ENCODE assay signal across 21 cellular contexts in the genomic region with DNA sequence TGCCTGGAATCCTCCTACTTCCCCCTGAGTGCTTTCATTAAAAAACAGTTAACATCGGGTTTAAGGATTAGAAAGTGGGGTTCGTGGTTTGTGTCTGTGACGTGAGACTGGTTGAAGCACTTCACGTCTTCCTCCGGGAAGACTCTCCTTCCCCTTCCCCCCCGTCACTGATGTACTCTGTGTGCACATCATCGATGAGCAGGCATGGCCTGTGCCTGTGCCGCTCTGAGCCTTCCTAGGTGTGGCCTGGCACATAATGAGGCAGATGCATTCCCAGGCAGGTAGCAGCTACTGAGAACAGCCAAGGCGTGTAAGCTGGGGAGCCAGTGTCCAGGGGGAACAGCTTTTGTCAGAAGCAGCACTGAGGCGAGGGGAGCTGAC.
A peak's percentile ranks its signal among the peaks of the same experiment; 100 is the strongest.
DNase-seq lines count a peak whose midpoint lies in the region; ATAC-seq lines count a peak whose summit lies in the region.
"Had no signal": no experiment of that assay in that cellular context is flagged by ENCODE, and none has a peak within 500 bp of the region (broad histone marks: within the 10 kb centered on the region; RNA-seq: fewer than 3 reads in every experiment).

No MANE protein-coding gene starts in this region.

- CTCF ChIA-PET in CD4-positive, alpha-beta memory T cell (lab: Charles Lee; ENCODE audit: partially characterized antibody), result no interaction called here

- ATAC-seq in activated T-helper 17 cell treated with anti-CD3 and anti-CD28 coated beads, Interleukin-2, amount 50 U/mL, for 72 hours (replicated peaks), result no peak
- ATAC-seq in GM21576 (IDR thresholded peaks at IDR 0.05; ENCODE audit: unreplicated experiment), result no peak
- ATAC-seq: A549 had no signal

- peaks cover 3 to 10% (median 4%) of the 10 kb centered on the region in 4 donors for H3K4me1 Mint-ChIP-seq in CD4-positive, alpha-beta memory T cell
- H3K4me1 Mint-ChIP-seq in activated T-helper 17 cell treated with anti-CD3 and anti-CD28 coated beads, Interleukin-2, amount 50 U/mL, for 72 hours, result no peaks in the 10 kb centered on the region

- H3K4me2 ChIP-seq in Karpas-422 (ENCODE audit: low read depth, low read length, poor library complexity, severe bottlenecking) (no peak overlapping the region), neuronal stem cell (ENCODE audit: insufficient read depth, low read length, poor library complexity, severe bottlenecking) (no peak overlapping the region)
- H3K4me2 ChIP-seq: A549 had no signal

- H4K20me1 ChIP-seq in Karpas-422 (ENCODE audit: insufficient read depth, low read depth, low read length), result no peaks in the 10 kb centered on the region

- no peak overlapping the region for H3K27ac ChIP-seq in CD4-positive, alpha-beta memory T cell (ENCODE audit: low read depth, low read length)
- peak overlapping the region; percentile 32 for H3K27ac ChIP-seq in Karpas-422 (ENCODE audit: low read length)
- H3K27ac ChIP-seq in neuronal stem cell (replicated peaks; ENCODE audit: low read length), result no peak overlapping the region
- H3K27ac ChIP-seq: A549, C4-2B had no signal

- no peak overlapping the region for H2AFZ ChIP-seq in Karpas-422 (ENCODE audit: low read length)
- H2AFZ ChIP-seq in neuronal stem cell (ENCODE audit: low read length), result no peak overlapping the region

- H3K9me3 Mint-ChIP-seq in CD4-positive, alpha-beta memory T cell, result peaks cover 0 to 2% (median 0%) of the 10 kb centered on the region in 8 donors
- H3K9me3 Mint-ChIP-seq in activated T-helper 17 cell treated with anti-CD3 and anti-CD28 coated beads, Interleukin-2, amount 50 U/mL, for 72 hours, result no peaks in the 10 kb centered on the region
- H3K9me3 Mint-ChIP-seq: CD8-positive, alpha-beta memory T cell had no signal

- no peaks in the 10 kb centered on the region for H3K27me3 Mint-ChIP-seq in CD4-positive, alpha-beta memory T cell
- no peaks in the 10 kb centered on the region for H3K27me3 Mint-ChIP-seq in activated T-helper 17 cell treated with anti-CD3 and anti-CD28 coated beads, Interleukin-2, amount 50 U/mL, for 72 hours
- H3K27me3 Mint-ChIP-seq: CD8-positive, alpha-beta memory T cell had no signal

- no peak overlapping the region for H3K18ac ChIP-seq in neuronal stem cell (ENCODE audit: low read length)

- WGBS in neuronal stem cell (ENCODE audit: extremely low coverage in 2 of 2, insufficient read length in 2 of 2, insufficient replicate concordance in 1 of 2), 2 donors, result no CpG with 5 or more reads among the region's 10 CpGs

- no peak overlapping the region for H3K4me3 Mint-ChIP-seq in CD4-positive, alpha-beta memory T cell
- H3K4me3 Mint-ChIP-seq in activated T-helper 17 cell treated with anti-CD3 and anti-CD28 coated beads, Interleukin-2, amount 50 U/mL, for 72 hours, result no peak overlapping the region
- H3K4me3 Mint-ChIP-seq: CD8-positive, alpha-beta memory T cell had no signal

- H3K36me3 ChIP-seq in CD4-positive, alpha-beta memory T cell (ENCODE audit: insufficient read depth, low read length), result peaks cover 49% of the 10 kb centered on the region
- no peaks in the 10 kb centered on the region for H3K36me3 ChIP-seq in Karpas-422 (ENCODE audit: insufficient read depth, low read length)
- H3K36me3 ChIP-seq in neuronal stem cell (replicated peaks in 1 of 2; ENCODE audit: control insufficient read depth in 2 of 2, insufficient read depth in 2 of 2, low read length in 2 of 2), result peaks cover 50 to 92% of the 10 kb centered on the region in 2 donors
- H3K36me3 ChIP-seq: HAP-1 had no signal

- no peaks in the 10 kb centered on the region for H3K4me1 ChIP-seq in CD4-positive, alpha-beta memory T cell (ENCODE audit: insufficient read depth, low read length)
- H3K4me1 ChIP-seq in Karpas-422 (ENCODE audit: low read length) (peaks cover 77% of the 10 kb centered on the region), neuronal stem cell (ENCODE audit: control insufficient read depth in 2 of 2, insufficient read depth in 1 of 2, low read depth in 1 of 2, low read length in 2 of 2) (peaks cover 2 to 10% of the 10 kb centered on the region in 2 donors)
- H3K4me1 ChIP-seq: HAP-1 had no signal

- peak overlapping the region; percentile 22 for H3K23ac ChIP-seq in neuronal stem cell (ENCODE audit: low read depth, low read length, poor library complexity)

- H3K27ac Mint-ChIP-seq in CD4-positive, alpha-beta memory T cell, result peak overlapping the region in 4 of 7 donors; percentile 11 to 69 (median 46)
- peak overlapping the region; percentile 52 for H3K27ac Mint-ChIP-seq in activated T-helper 17 cell treated with anti-CD3 and anti-CD28 coated beads, Interleukin-2, amount 50 U/mL, for 72 hours

- no peaks in the 10 kb centered on the region for H3K9me3 ChIP-seq in CD4-positive, alpha-beta memory T cell (ENCODE audit: control insufficient read depth in 1 of 2, low read length in 2 of 2)
- no peaks in the 10 kb centered on the region for H3K9me3 ChIP-seq in Karpas-422 (ENCODE audit: low read length)
- H3K9me3 ChIP-seq in neuronal stem cell (replicated peaks in 1 of 2; ENCODE audit: control insufficient read depth in 2 of 2, insufficient read depth in 1 of 2, low read depth in 1 of 2, low read length in 2 of 2), result no peaks in the 10 kb centered on the region
- H3K9me3 ChIP-seq: A549, HAP-1 had no signal

- no peaks in the 10 kb centered on the region for H3K79me2 ChIP-seq in Karpas-422 (ENCODE audit: low read length)

- no peaks in the 10 kb centered on the region for H3K9me2 ChIP-seq in Karpas-422 (replicated peaks; ENCODE audit: insufficient read depth, low read length)

- no peaks in the 10 kb centered on the region for H3K79me1 ChIP-seq in neuronal stem cell (ENCODE audit: low read depth, low read length)

- H2BK120ac ChIP-seq in neuronal stem cell (ENCODE audit: low read depth, low read length), result no peak overlapping the region

- no peak overlapping the region for H3K4me3 ChIP-seq in CD4-positive, alpha-beta memory T cell (ENCODE audit: low read length in 2 of 2)
- H3K4me3 ChIP-seq in Karpas-422 (ENCODE audit: low read length), result no peak overlapping the region
- H3K4me3 ChIP-seq in neuronal stem cell (ENCODE audit: low read length in 2 of 2), result peak overlapping the region in 1 of 2 donors; percentile 25
- H3K4me3 ChIP-seq: A549, HAP-1 had no signal

- H3K4ac ChIP-seq in neuronal stem cell (ENCODE audit: low read length), result no peak overlapping the region

- H3K27me3 ChIP-seq in CD4-positive, alpha-beta memory T cell (ENCODE audit: insufficient read depth, low read length), result no peaks in the 10 kb centered on the region
- no peaks in the 10 kb centered on the region for H3K27me3 ChIP-seq in Karpas-422 (ENCODE audit: low read length)
- no peaks in the 10 kb centered on the region for H3K27me3 ChIP-seq in neuronal stem cell (ENCODE audit: control insufficient read depth in 3 of 3, insufficient read depth in 3 of 3, low read depth in 1 of 3, low read length in 3 of 3)

- no peak overlapping the region for H2BK12ac ChIP-seq in neuronal stem cell (ENCODE audit: low read length)

- no peak overlapping the region for H3K14ac ChIP-seq in neuronal stem cell (ENCODE audit: low read length)

- H4K8ac ChIP-seq in neuronal stem cell (ENCODE audit: low read depth, low read length), result no peak overlapping the region

- no peak overlapping the region for H2AK5ac ChIP-seq in neuronal stem cell (ENCODE audit: low read depth, low read length)

- POLR2A ChIA-PET in CD4-positive, alpha-beta memory T cell (lab: Charles Lee; ENCODE audit: partially characterized antibody), result no interaction called here

- intact Hi-C loops in CD4-positive, alpha-beta memory T cell (cut with micrococcal nuclease), result no loop called here

- no peak overlapping the region for H2BK5ac ChIP-seq in neuronal stem cell (ENCODE audit: low read length)

- no peak overlapping the region for H2BK15ac ChIP-seq in neuronal stem cell (ENCODE audit: low read length)

- H3K9ac ChIP-seq in Karpas-422 (ENCODE audit: low read length) (no peak overlapping the region), neuronal stem cell (ENCODE audit: low read depth, low read length, poor library complexity) (peak overlapping the region; percentile 50)

- H3K36me3 Mint-ChIP-seq in CD4-positive, alpha-beta memory T cell, result peaks cover 17 to 54% of the 10 kb centered on the region in 2 donors
- peaks cover 44% of the 10 kb centered on the region for H3K36me3 Mint-ChIP-seq in activated T-helper 17 cell treated with anti-CD3 and anti-CD28 coated beads, Interleukin-2, amount 50 U/mL, for 72 hours (ENCODE audit: low read depth)

- no peak overlapping the region for H4K91ac ChIP-seq in neuronal stem cell (ENCODE audit: low read depth, low read length, poor library complexity)

- DNase-seq in CD4-positive, alpha-beta memory T cell, result no peak
- DNase-seq in Karpas-422 (no peak), neuronal stem cell (ENCODE audit: low spot score) (no peak), NCI-H1417 treated with DMSO at 0.1 percent for 48 hours (lab: John Stamatoyannopoulos, UW) (no peak), DMS153 (lab: John Stamatoyannopoulos, UW) (no peak)
- DNase-seq: CD8-positive, alpha-beta memory T cell; DMS 273 treated with DMSO at 0.1 percent for 48 hours; DMS79 treated with DMSO at 0.1 percent for 48 hours; GF-D8; GOT3; IMR-90; NCI-H1105; NCI-H2029 treated with DMSO at 0.1 percent for 48 hours; NCI-H526 treated with DMSO at 0.1 percent for 48 hours; RPMI8226; SHP77 had no signal
